ENCODE assay signal across 18 cellular contexts in genomic region chr20:41334452-41335421, GRCh38. TPM values are rescaled to one million over a fixed set of nuclear protein-coding genes. Genes with fewer than 3 reads are reported as not detected.
DNase-seq lines count a peak whose midpoint lies in the region; ATAC-seq and TF ChIP-seq lines count a peak whose summit lies in the region.
"Had no signal": no experiment of that assay in that cellular context is flagged by ENCODE, and none has a peak within 500 bp of the region (broad histone marks: within the 10 kb centered on the region; RNA-seq: fewer than 3 reads in every experiment).

No MANE protein-coding gene starts in this region.

- H3K36me3 ChIP-seq in heart left ventricle (no peaks in the 10 kb centered on the region), heart right ventricle (no peaks in the 10 kb centered on the region), osteoblast (ENCODE audit: insufficient read depth, low read length) (no peaks in the 10 kb centered on the region), OCI-LY7 (ENCODE audit: insufficient read depth, low read length) (no peaks in the 10 kb centered on the region)

- peaks cover 0 to 23% (median 8%) of the 10 kb centered on the region in 12 donors for H3K4me1 ChIP-seq in heart left ventricle
- H3K4me1 ChIP-seq in heart right ventricle, result peaks cover 3 to 32% (median 22%) of the 10 kb centered on the region in 9 donors
- H3K4me1 ChIP-seq in osteoblast (ENCODE audit: insufficient read depth, low read length), result peaks cover 11% of the 10 kb centered on the region
- H3K4me1 ChIP-seq in OCI-LY7 (ENCODE audit: insufficient read depth, low read length, poor library complexity, severe bottlenecking), result peaks cover 10% of the 10 kb centered on the region

- no peak for TF ChIP-seq POLR2A in heart left ventricle (IDR thresholded peaks at IDR 0.05)

- POLR2A ChIA-PET in OCI-LY7 (lab: Charles Lee), result no interaction called here

- H3K4me2 ChIP-seq in osteoblast (ENCODE audit: insufficient read depth, low read length) (no peak overlapping the region), OCI-LY7 (ENCODE audit: low read length) (no peak overlapping the region)

- WGBS in heart left ventricle, 4 donors, result 55 to 79% (median 65%) methylated on average over 13 to 15 of the region's 15 CpGs
- 60 to 71% methylated on average over 15 of the region's 15 CpGs for WGBS in heart right ventricle, 2 donors

- H2AFZ ChIP-seq in osteoblast (ENCODE audit: low read length) (peak overlapping the region; percentile 34), OCI-LY7 (ENCODE audit: low read length) (no peak overlapping the region)

- CTCF ChIA-PET in OCI-LY7 (lab: Charles Lee; ENCODE audit: unreplicated experiment), result no interaction called here

- ATAC-seq in heart left ventricle (peak in 3 of 4 donors; percentile 11 to 88 (median 32)), Right ventricle myocardium inferior (no peak), heart right ventricle (peak; percentile 22 to 87 (median 62))
- ATAC-seq: activated CD8-positive, alpha-beta T cell treated with anti-CD3 and anti-CD28 coated beads for 36 hours; activated T-helper 17 cell treated with anti-CD3 and anti-CD28 coated beads, Interleukin-2, amount 50 U/mL, for 72 hours had no signal

- no peaks in the 10 kb centered on the region for H3K9me3 ChIP-seq in heart left ventricle
- no peaks in the 10 kb centered on the region for H3K9me3 ChIP-seq in heart right ventricle
- H3K9me3 ChIP-seq in osteoblast (ENCODE audit: low read depth, low read length), result no peaks in the 10 kb centered on the region
- no peaks in the 10 kb centered on the region for H3K9me3 ChIP-seq in OCI-LY7 (ENCODE audit: low read length)

- H3K4me3 ChIP-seq in heart left ventricle (no peak overlapping the region), heart right ventricle (no peak overlapping the region), osteoblast (ENCODE audit: insufficient read depth, low read length) (no peak overlapping the region), OCI-LY7 (ENCODE audit: low read depth, low read length, poor library complexity, severe bottlenecking) (no peak overlapping the region)
- H3K4me3 ChIP-seq: SK-N-MC had no signal

- H3K79me2 ChIP-seq in osteoblast (ENCODE audit: insufficient read depth, low read length) (no peaks in the 10 kb centered on the region), OCI-LY7 (ENCODE audit: insufficient read depth, low read depth, low read length) (no peaks in the 10 kb centered on the region)

- intact Hi-C loops in heart left ventricle (cut with DNase I), result loop anchor here in 8 of 10 donors (1.0 to 10.0 kb wide), 10 partner anchors 82 to 370 kb away; partner anchors contain the start of gene PLCG1 (in 2 of the 8)
- intact Hi-C loops in Right ventricle myocardium inferior (cut with DNase I), result loop anchor here (5.0 kb wide), 2 partner anchors 87 to 102 kb away; no protein-coding TSS in a partner anchor
- intact Hi-C loops in heart right ventricle (cut with DNase I), result loop anchor here in 9 of 10 donors (5.0 to 10.0 kb wide), 10 partner anchors 70 to 370 kb away; partner anchors contain the start of gene PLCG1 (in 2 of the 9)
- intact Hi-C loops in OCI-LY7 (cut with micrococcal nuclease; ENCODE audit: unreplicated experiment), result no loop called here

- peaks cover 0 to 2% (median 0%) of the 10 kb centered on the region in 9 donors for H3K27me3 ChIP-seq in heart left ventricle
- H3K27me3 ChIP-seq in heart right ventricle, result peaks cover 0 to 9% (median 0%) of the 10 kb centered on the region in 7 donors
- no peaks in the 10 kb centered on the region for H3K27me3 ChIP-seq in osteoblast (ENCODE audit: insufficient read depth, low read length)

- no peaks in the 10 kb centered on the region for H3K9me2 ChIP-seq in OCI-LY7 (ENCODE audit: insufficient read depth, low read length)

- H4K20me1 ChIP-seq in osteoblast (ENCODE audit: insufficient read depth, low read length) (no peaks in the 10 kb centered on the region), OCI-LY7 (ENCODE audit: insufficient read depth, low read length) (no peaks in the 10 kb centered on the region)

- DNase-seq in heart left ventricle (peak in 2 of 5 donors; percentile 24 to 54), Right ventricle myocardium inferior (ENCODE audit: missing footprints) (no peak), heart right ventricle (no peak), osteoblast (ENCODE audit: insufficient read length, low spot score, missing footprints) (peak; percentile 27), OCI-LY7 (ENCODE audit: low spot score) (no peak), COLO668 (lab: John Stamatoyannopoulos, UW; ENCODE audit: unreplicated experiment) (no peak), GOT3 (lab: John Stamatoyannopoulos, UW) (no peak), GM19238 (ENCODE audit: insufficient read length, low spot score) (no peak)
- DNase-seq: activated CD8-positive, alpha-beta T cell treated with anti-CD3 and anti-CD28 coated beads for 36 hours; amygdala; Calu3; KBM-7; NCI-H1417 treated with DMSO at 0.1 percent for 48 hours; NCI-H345; stimulated activated CD4-positive, alpha-beta T cell treated with anti-CD3 and anti-CD28 coated beads, Interleukin-2, amount 100 ng/mL, for 48 hours had no signal

- peak in 1 of 12 donors; percentile 10 for TF ChIP-seq CTCF in heart left ventricle (IDR thresholded peaks at IDR 0.05)
- TF ChIP-seq CTCF in heart right ventricle (IDR thresholded peaks at IDR 0.05), result peak in 2 of 9 donors; percentile 7 to 25
- TF ChIP-seq CTCF in osteoblast (IDR thresholded peaks at IDR 0.05; ENCODE audit: extremely low read depth, low read depth, low read length), result no peak
- TF ChIP-seq CTCF in OCI-LY7 (conservative IDR thresholded peaks at IDR 0.05; ENCODE audit: low read length), result no peak

- no TSS peak for BruUV-seq in OCI-LY7 (replicated peaks; lab: Mats Ljungman, UMichigan)

- H3K27ac ChIP-seq in heart left ventricle (peak overlapping the region; percentile 26 to 86 (median 68)), heart right ventricle (peak overlapping the region; percentile 45 to 81 (median 72)), osteoblast (ENCODE audit: low read depth, low read length) (no peak overlapping the region), OCI-LY7 (ENCODE audit: low read depth, low read length, poor library complexity, severe bottlenecking) (no peak overlapping the region)
- H3K27ac ChIP-seq: SK-N-MC had no signal

RNA-seq across cellular contexts. Expression of gene LPIN3, which starts 5.9 kb away (rescaled TPM):
- total RNA-seq in heart left ventricle (10 to 100 TPM; 13.2 to 24.1 (median 19.0) TPM), Right ventricle myocardium inferior (18.1 TPM), heart right ventricle (10 to 100 TPM; 12.5 to 26.5 (median 18.2) TPM), osteoblast (9.0 and 10.3 TPM in 2 replicates), OCI-LY7 (2022) (1.6 and 2.1 TPM in 2 replicates)
- polyA plus RNA-seq in heart left ventricle (10 to 100 TPM; 12.8 to 23.1 TPM), heart right ventricle (10 to 100 TPM; 11.1 to 45.5 TPM)
- 0.19 and 0.51 TPM in 2 replicates for total RNA-seq in OCI-LY7 (2014; rRNA removed; shearing (Covaris generic))

RNA-seq across cellular contexts. Expression of gene ZHX3, which starts 17.2 kb away (rescaled TPM):
- total RNA-seq in heart left ventricle (10 to 100 TPM; 26.3 to 43.9 (median 33.1) TPM), Right ventricle myocardium inferior (34.5 TPM), heart right ventricle (10 to 100 TPM; 26.2 to 51.8 (median 31.0) TPM), osteoblast (35.4 and 36.6 TPM in 2 replicates), OCI-LY7 (2022) (16.9 and 21.7 TPM in 2 replicates)
- polyA plus RNA-seq in heart left ventricle (10 to 100 TPM; 10.9 to 17.2 TPM), heart right ventricle (10 to 100 TPM in 1 of 2 donors, 1 to 10 TPM in 1; 6.5 to 20.6 TPM)
- 5.8 and 6.4 TPM in 2 replicates for total RNA-seq in OCI-LY7 (2014; rRNA removed; shearing (Covaris generic))

RNA-seq across cellular contexts. Expression of gene EMILIN3, which starts 31.9 kb away (rescaled TPM):
- total RNA-seq in heart left ventricle (1 to 10 TPM in 8 of 9 donors, under 1 TPM in 1; 0.24 to 9.3 (median 2.2) TPM), Right ventricle myocardium inferior (6.6 TPM), heart right ventricle (1 to 10 TPM in 8 of 10 donors, under 1 TPM in 2; 0.20 to 5.3 (median 2.8) TPM), osteoblast (not detected in 2 replicates), OCI-LY7 (2022) (not detected in 2 replicates)
- polyA plus RNA-seq in heart left ventricle (1 to 10 TPM; 1.2 to 3.3 TPM), heart right ventricle (1 to 10 TPM; 2.1 to 6.4 TPM)
- total RNA-seq in OCI-LY7 (2014; rRNA removed; shearing (Covaris generic)), result not detected in 2 replicates
- total RNA-seq: activated CD8-positive, alpha-beta T cell treated with anti-CD3 and anti-CD28 coated beads for 36 hours; activated T-helper 17 cell treated with anti-CD3 and anti-CD28 coated beads, Interleukin-2, amount 50 U/mL, for 72 hours; Calu3; H4 had no signal

Comparison
In these comparisons a context has a peak if more than half of its experiments do, and no peak if none do; other contexts are left out.
1. H3K27ac ChIP-seq: peak in heart left ventricle (12 of 12) and heart right ventricle (10 of 10); none in osteoblast (single experiment) and OCI-LY7 (single experiment).